In the genomic region with DNA sequence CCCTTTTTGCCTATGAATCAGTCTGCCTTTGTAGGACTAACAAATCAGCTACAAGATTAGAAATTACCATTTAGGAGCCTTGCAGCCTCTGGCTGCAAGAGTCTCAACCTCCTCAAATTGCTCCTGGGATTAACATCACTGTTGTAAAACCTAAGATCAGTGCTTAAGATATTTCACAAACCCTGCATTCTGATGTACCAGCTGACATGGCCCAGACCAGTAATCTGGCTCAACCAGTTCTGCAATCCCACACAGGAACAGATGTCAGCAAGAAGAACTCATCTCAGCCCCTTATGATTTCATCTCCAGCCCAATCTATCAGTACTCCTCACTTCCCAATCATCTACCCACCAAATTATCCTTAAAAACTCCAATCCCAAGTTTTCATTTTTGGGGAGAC, we compare ENCODE assay signal across 12 cellular contexts. TPM values are rescaled to one million over a fixed set of nuclear protein-coding genes. Genes with fewer than 3 reads are reported as not detected.
"Had no signal": no experiment of that assay in that cellular context is flagged by ENCODE, and none has a peak within 500 bp of the region (broad histone marks: within the 10 kb centered on the region; RNA-seq: fewer than 3 reads in every experiment).

No MANE protein-coding gene starts in this region.

- DNase-seq: activated CD4-positive, alpha-beta T cell treated with anti-CD3 and anti-CD28 coated beads, Interleukin-2, amount 50 U/mL, for 1 hour; activated naive CD4-positive, alpha-beta T cell treated with Interleukin-2 at 50 U/mL for 16 hours; activated T-cell treated with anti-CD3 and anti-CD28 coated beads for 4 hours; dorsolateral prefrontal cortex; esophagus squamous epithelium; foreskin melanocyte; midbrain; right cardiac atrium; SW 1271; upper lobe of left lung had no signal

- ATAC-seq: right cardiac atrium had no signal

- H3K27me3 ChIP-seq: dorsolateral prefrontal cortex, esophagus squamous epithelium, suprapubic skin, upper lobe of left lung had no signal

- H3K27ac ChIP-seq: dorsolateral prefrontal cortex, esophagus squamous epithelium, suprapubic skin, upper lobe of left lung had no signal

- H3K4me3 ChIP-seq: dorsolateral prefrontal cortex, esophagus squamous epithelium, suprapubic skin, upper lobe of left lung had no signal

- H3K36me3 ChIP-seq: esophagus squamous epithelium, suprapubic skin, upper lobe of left lung had no signal

- H3K9me3 ChIP-seq: esophagus squamous epithelium, suprapubic skin, upper lobe of left lung had no signal

- H3K4me1 ChIP-seq: upper lobe of left lung had no signal

RNA-seq across cellular contexts. Expression of gene AADAT, which starts 32.5 kb away (rescaled TPM):
- total RNA-seq: T-helper 2 cell treated with Interferon-gamma antibody and Interleukin-4, amounts not matched to agents 100 ng/mL and 5 ng/mL, for 36 hours had no signal
